11 cellular contexts compared by ENCODE assay signal in genomic region chr1:26789953-26790352, GRCh38.
DNase-seq lines count a peak whose midpoint lies in the region; ATAC-seq and TF ChIP-seq lines count a peak whose summit lies in the region.
"Had no signal": no experiment of that assay in that cellular context is flagged by ENCODE, and none has a peak within 500 bp of the region (broad histone marks: within the 10 kb centered on the region; RNA-seq: fewer than 3 reads in every experiment).

No MANE protein-coding gene starts in this region.

- TF ChIP-seq CTCF in nephron progenitor cell (IDR thresholded peaks at IDR 0.05), result no peak

- H3K36me3 Mint-ChIP-seq in activated naive CD8-positive, alpha-beta T cell, result peaks cover 8% of the 10 kb centered on the region
- H3K36me3 Mint-ChIP-seq in nephron progenitor cell (ENCODE audit: low read depth), result peaks cover 22% of the 10 kb centered on the region

- ATAC-seq in activated CD4-positive, CD25-positive, alpha-beta regulatory T cell treated with anti-CD3 and anti-CD28 coated beads, Interleukin-2, amount 50 U/mL, for 24 hours, result no peak

- peak overlapping the region; percentile 93 for H3K4me3 Mint-ChIP-seq in activated naive CD8-positive, alpha-beta T cell
- peak overlapping the region; percentile 60 for H3K4me3 Mint-ChIP-seq in nephron progenitor cell

- H3K27me3 Mint-ChIP-seq in activated naive CD8-positive, alpha-beta T cell, result no peaks in the 10 kb centered on the region
- no peaks in the 10 kb centered on the region for H3K27me3 Mint-ChIP-seq in nephron progenitor cell (ENCODE audit: low read depth, poor library complexity)

- peaks cover 68% of the 10 kb centered on the region for H3K4me1 Mint-ChIP-seq in activated naive CD8-positive, alpha-beta T cell (ENCODE audit: low read depth)
- H3K4me1 Mint-ChIP-seq in nephron progenitor cell, result peaks cover 67% of the 10 kb centered on the region

- no peaks in the 10 kb centered on the region for H3K9me3 Mint-ChIP-seq in activated naive CD8-positive, alpha-beta T cell (ENCODE audit: low read depth)
- no peaks in the 10 kb centered on the region for H3K9me3 Mint-ChIP-seq in nephron progenitor cell

- peak overlapping the region; percentile 96 for H3K27ac Mint-ChIP-seq in activated naive CD8-positive, alpha-beta T cell
- peak overlapping the region; percentile 53 for H3K27ac Mint-ChIP-seq in nephron progenitor cell

- DNase-seq in NCI-H146 (lab: John Stamatoyannopoulos, UW) (peak; percentile 15), NCI-H146 treated with DMSO at 0.1 percent for 48 hours (lab: John Stamatoyannopoulos, UW; ENCODE audit: unreplicated experiment) (no peak), NCI-H2107 treated with DMSO at 0.1 percent for 48 hours (lab: John Stamatoyannopoulos, UW; ENCODE audit: unreplicated experiment) (peak; percentile 80), nephron progenitor cell (no peak), hepatic stellate cell (ENCODE audit: low spot score) (no peak), DMS 273 treated with DMSO at 0.1 percent for 48 hours (lab: John Stamatoyannopoulos, UW) (no peak)
- DNase-seq: sigmoid colon, T-helper 9 cell, thyroid gland had no signal

Comparison
In these comparisons a context has a peak if more than half of its experiments do, and no peak if none do; other contexts are left out.
1. DNase-seq: peak in NCI-H146 (single experiment) and NCI-H2107 treated with DMSO at 0.1 percent for 48 hours (single experiment); none in NCI-H146 treated with DMSO at 0.1 percent for 48 hours (single experiment), nephron progenitor cell (single experiment), hepatic stellate cell (single experiment) and DMS 273 treated with DMSO at 0.1 percent for 48 hours (single experiment).